ENCODE assay signal across 8 cellular contexts in genomic region chr3:158659454-158660237, GRCh38.
DNase-seq lines count a peak whose midpoint lies in the region; FAIRE-seq and TF ChIP-seq lines count a peak whose summit lies in the region.

No MANE protein-coding gene starts in this region.

- peak; percentile 98 for FAIRE-seq in H54 (lab: Jason Lieb, UNC)
- FAIRE-seq in islet of Langerhans (lab: Jason Lieb, UNC), result peak; percentile 84

- DNase-seq in NCI-H524 (lab: John Stamatoyannopoulos, UW), result peak; percentile 12 to 34
- DNase-seq in NCI-H524 treated with DMSO at 0.1 percent for 48 hours (lab: John Stamatoyannopoulos, UW), result no peak
- DNase-seq in H54 (ENCODE audit: insufficient read length, low spot score), result peak; percentile 31
- peak; percentile 79 to 85 for DNase-seq in Kasumi-1 (lab: John Stamatoyannopoulos, UW)
- DNase-seq in T follicular helper cell (ENCODE audit: low read depth), result peak; percentile 38
- peak; percentile 33 to 72 for DNase-seq in T47D (ENCODE audit: low read depth in 1 of 2, low spot score in 1 of 2)
- DNase-seq in stimulated activated CD4-positive, alpha-beta T cell treated with anti-CD3 and anti-CD28 coated beads, Interleukin-2, amount 100 ng/mL, for 4 hours (ENCODE audit: low read depth), result peak; percentile 27

- no peak for TF ChIP-seq POLR2A in H54 (IDR thresholded peaks at IDR 0.05; ENCODE audit: low read depth, low read length)

- in situ Hi-C loops in T47D (cut with HindIII; ENCODE audit: low pct_unique_long_range_greater_than_20kb, low sequenced_read_pairs), result no loop called here
